Comparison of ENCODE assay signal across 8 cellular contexts in the genomic region with DNA sequence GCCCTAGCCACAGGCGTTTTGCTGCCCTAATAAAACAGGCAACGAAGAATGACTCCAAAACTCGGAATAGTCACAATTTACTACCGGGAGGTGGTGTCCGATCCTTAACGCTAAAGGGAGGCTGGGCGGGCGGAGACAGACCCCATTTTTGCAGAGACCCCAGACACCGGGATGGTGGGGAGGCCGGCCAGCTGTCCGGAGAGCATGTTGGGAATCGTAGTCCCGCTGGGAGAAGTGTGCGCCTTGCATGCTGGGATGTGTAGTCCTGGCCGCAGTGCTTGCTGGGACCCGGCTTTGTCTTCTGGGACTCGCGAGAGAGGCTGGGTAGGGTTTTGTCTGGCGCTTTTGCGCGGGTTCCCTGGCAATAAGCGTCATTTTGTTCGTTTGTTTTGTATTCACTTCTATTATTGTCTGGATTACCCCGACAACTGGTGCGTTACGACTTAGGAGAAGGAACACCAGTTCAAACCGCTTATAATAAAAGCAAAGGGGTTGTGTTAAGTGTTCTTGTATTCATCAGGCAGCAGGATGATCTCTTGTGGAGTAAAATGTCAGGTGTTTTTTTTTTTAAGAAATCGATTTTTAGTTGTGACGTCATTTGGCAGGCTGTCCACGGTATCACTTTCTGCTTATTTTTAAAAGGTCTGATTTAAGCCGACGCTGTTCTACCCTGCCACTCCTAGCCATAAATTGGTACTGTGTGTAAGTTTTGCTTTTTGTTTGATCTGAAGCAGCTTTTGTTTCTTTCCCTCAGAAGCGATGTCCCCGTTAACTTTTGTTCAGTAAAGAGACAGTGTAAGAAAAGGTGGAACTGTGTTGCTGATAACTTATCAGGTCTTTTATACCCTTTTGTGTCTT. TPM values are rescaled to one million over a fixed set of nuclear protein-coding genes. Genes with fewer than 3 reads are reported as not detected.
DNase-seq lines count a peak whose midpoint lies in the region; ATAC-seq and TF ChIP-seq lines count a peak whose summit lies in the region.

No MANE protein-coding gene starts in this region.

- H3K27ac ChIP-seq in testis = peak overlapping the region; percentile 99 to 100

- WGBS in testis, 2 donors = 0 to 1% methylated on average over 33 to 34 of the region's 34 CpGs

- TF ChIP-seq CTCF in NB4 (IDR thresholded peaks at IDR 0.05; ENCODE audit: low read depth, low read length) = no peak
- TF ChIP-seq CTCF in testis (IDR thresholded peaks at IDR 0.05) = no peak

- TF ChIP-seq POLR2A in NB4 (IDR thresholded peaks at IDR 0.05; ENCODE audit: extremely low read depth, insufficient read length) = peak; percentile 75
- peak; percentile 85 for TF ChIP-seq POLR2A in testis (IDR thresholded peaks at IDR 0.05)

- H3K4me1 ChIP-seq in testis = peaks cover 9% of the 10 kb centered on the region

- no peaks in the 10 kb centered on the region for H3K9me3 ChIP-seq in testis

- intact Hi-C loops in testis (cut with DNase I; ENCODE audit: low total_unique reads) = no loop called here

- H3K4me3 ChIP-seq in GM08714 (ENCODE audit: low read length) (peak overlapping the region; percentile 86), NB4 (ENCODE audit: low read depth, low read length) (peak overlapping the region; percentile 87), testis (peak overlapping the region; percentile 86 to 87)

- H3K36me3 ChIP-seq in testis (ENCODE audit: low read depth, missing control alignments) = no peaks in the 10 kb centered on the region

- H3K9me3 Mint-ChIP-seq in activated naive CD4-positive, alpha-beta T cell treated with anti-CD3 and anti-CD28 coated beads, Interleukin-2, amount 50 U/mL, for 72 hours = no peaks in the 10 kb centered on the region

- H3K27me3 ChIP-seq in testis = no peaks in the 10 kb centered on the region

- H3K36me3 Mint-ChIP-seq in activated naive CD4-positive, alpha-beta T cell treated with anti-CD3 and anti-CD28 coated beads, Interleukin-2, amount 50 U/mL, for 72 hours = peaks cover 37 to 39% of the 10 kb centered on the region in 2 donors

- peak; percentile 84 for ATAC-seq in HG02571 (IDR thresholded peaks at IDR 0.05; ENCODE audit: unreplicated experiment)
- ATAC-seq in activated naive CD4-positive, alpha-beta T cell treated with anti-CD3 and anti-CD28 coated beads, Interleukin-2, amount 50 U/mL, for 72 hours = peak; percentile 88 to 91

- DNase-seq in NB4 (ENCODE audit: low read depth) (peak; percentile 99), SK-N-DZ (ENCODE audit: low spot score) (peak; percentile 99), glomerular visceral epithelial cell (ENCODE audit: extremely low spot score) (peak; percentile 98), occipital lobe (lab: John Stamatoyannopoulos, UW) (peak; percentile 97), testis (peak; percentile 99)
- DNase-seq in activated naive CD4-positive, alpha-beta T cell treated with anti-CD3 and anti-CD28 coated beads, Interleukin-2, amount 50 U/mL, for 72 hours (ENCODE audit: low spot score in 2 of 2) = peak; percentile 87 to 96

- peak overlapping the region; percentile 98 to 99 for H3K27ac Mint-ChIP-seq in activated naive CD4-positive, alpha-beta T cell treated with anti-CD3 and anti-CD28 coated beads, Interleukin-2, amount 50 U/mL, for 72 hours

RNA-seq across cellular contexts. Expression of a gene that starts 0.7 kb away (rescaled TPM):
- 97.4 and 97.5 TPM in 2 replicates for polyA plus RNA-seq in SK-N-DZ (2014; cell fraction: cytosol; rRNA removed)
- 137 and 171 TPM in 2 replicates for polyA plus RNA-seq in SK-N-DZ (2014; cell fraction: nucleus; rRNA removed)
- 100 to 1,000 TPM; 165 to 253 TPM for total RNA-seq in activated naive CD4-positive, alpha-beta T cell treated with anti-CD3 and anti-CD28 coated beads, Interleukin-2, amount 50 U/mL, for 72 hours
- 95.0 TPM for total RNA-seq in occipital lobe
- total RNA-seq in testis = 100 to 1,000 TPM; 103 to 116 TPM
- 105 TPM for polyA plus RNA-seq in testis (ENCODE audit: insufficient read depth, low read depth, low replicate concordance)

RNA-seq across cellular contexts. Expression of a gene that starts 37.4 kb away (rescaled TPM):
- 13.8 and 15.3 TPM in 2 replicates for polyA plus RNA-seq in SK-N-DZ (2014; cell fraction: cytosol; rRNA removed)
- 9.0 and 11.3 TPM in 2 replicates for polyA plus RNA-seq in SK-N-DZ (2014; cell fraction: nucleus; rRNA removed)
- total RNA-seq in activated naive CD4-positive, alpha-beta T cell treated with anti-CD3 and anti-CD28 coated beads, Interleukin-2, amount 50 U/mL, for 72 hours = 1 to 10 TPM; 3.1 to 3.2 TPM
- total RNA-seq in occipital lobe = 12.0 TPM
- total RNA-seq in testis = 10 to 100 TPM; 12.9 to 14.7 TPM
- 6.1 TPM for polyA plus RNA-seq in testis (ENCODE audit: insufficient read depth, low read depth, low replicate concordance)

Comparison
In these comparisons a context has a peak if more than half of its experiments do, and no peak if none do; other contexts are left out.
1. Peak in every context shown above with its lines: DNase-seq, ATAC-seq, H3K4me3 ChIP-seq and H3K27ac ChIP-seq.